19 cellular contexts compared by ENCODE assay signal in the genomic region with DNA sequence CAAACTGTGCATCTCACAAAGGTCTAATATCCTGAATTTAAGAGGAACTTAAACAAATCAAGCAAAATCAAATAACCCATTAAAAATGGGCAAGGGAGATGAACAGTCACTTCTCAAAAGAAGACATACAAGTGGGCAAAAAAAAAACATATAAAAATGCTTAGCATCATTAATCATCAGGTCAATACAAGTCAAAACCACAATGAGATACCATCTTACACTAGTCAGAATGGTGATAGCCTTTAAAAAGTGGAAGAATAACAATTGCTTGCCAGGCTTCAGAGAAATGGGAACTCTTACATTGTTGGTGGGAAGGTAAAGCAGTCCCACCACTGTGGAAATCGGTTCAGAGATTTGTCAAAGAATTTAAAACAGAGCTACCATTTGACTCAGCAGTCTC.
"Had no signal": no experiment of that assay in that cellular context is flagged by ENCODE, and none has a peak within 500 bp of the region (broad histone marks: within the 10 kb centered on the region; RNA-seq: fewer than 3 reads in every experiment).

No MANE protein-coding gene starts in this region.

- H3K4me3 Mint-ChIP-seq: activated CD4-positive, alpha-beta T cell treated with anti-CD3 and anti-CD28 coated beads, Interleukin-2, amount 10 ng/mL, durations not matched to agents 24 days and 14 days; activated naive CD8-positive, alpha-beta T cell treated with anti-CD3 and anti-CD28 coated beads for 36 hours; activated T-cell treated with anti-CD3 and anti-CD28 coated beads, Interleukin-2, amount 50 U/mL, for 72 hours; natural killer cell; stimulated activated naive B cell treated with anti-CD40 and anti-IgM and Interleukin-4, amounts not matched to agents 10 μg/mL and 1 μg/mL and 100 μg/mL, for 72 hours had no signal

- H3K9me3 ChIP-seq: neutrophil, tibial artery, uterus had no signal

- H3K4me3 ChIP-seq: tibial artery, uterus had no signal

- DNase-seq: activated CD4-positive, alpha-beta T cell treated with anti-CD3 and anti-CD28 coated beads, Interleukin-2, amount 10 ng/mL, durations not matched to agents 24 days and 14 days; activated CD4-positive, CD25-positive, alpha-beta regulatory T cell; activated CD8-positive, alpha-beta memory T cell treated with anti-CD3 and anti-CD28 coated beads, Interleukin-2, amount 50 U/mL, for 48 hours; activated gamma-delta T cell treated with Interleukin-2 at 50 U/mL for 16 hours; activated naive CD8-positive, alpha-beta T cell treated with anti-CD3 and anti-CD28 coated beads for 36 hours; activated T-cell treated with anti-CD3 and anti-CD28 coated beads, Interleukin-2, amount 50 U/mL, for 72 hours; amygdala; dermis blood vessel endothelial cell; hippocampal formation; kidney glomerular epithelial cell; mesendoderm; natural killer cell; retina; stimulated activated CD4-positive, alpha-beta T cell treated with anti-CD3 and anti-CD28 coated beads, Interleukin-2, amount 100 ng/mL, for 48 hours; stimulated activated naive B cell treated with anti-CD40 and anti-IgM and Interleukin-4, amounts not matched to agents 10 μg/mL and 1 μg/mL and 100 μg/mL, for 72 hours; tibial artery; uterus had no signal

- H3K36me3 Mint-ChIP-seq: activated naive CD8-positive, alpha-beta T cell treated with anti-CD3 and anti-CD28 coated beads for 36 hours; natural killer cell; stimulated activated naive B cell treated with anti-CD40 and anti-IgM and Interleukin-4, amounts not matched to agents 10 μg/mL and 1 μg/mL and 100 μg/mL, for 72 hours had no signal

- H3K27me3 Mint-ChIP-seq: activated CD4-positive, alpha-beta T cell treated with anti-CD3 and anti-CD28 coated beads, Interleukin-2, amount 10 ng/mL, durations not matched to agents 24 days and 14 days; activated naive CD8-positive, alpha-beta T cell treated with anti-CD3 and anti-CD28 coated beads for 36 hours; stimulated activated naive B cell treated with anti-CD40 and anti-IgM and Interleukin-4, amounts not matched to agents 10 μg/mL and 1 μg/mL and 100 μg/mL, for 72 hours had no signal

- H3K9ac ChIP-seq: parathyroid adenoma had no signal

- H3K79me2 ChIP-seq: parathyroid adenoma had no signal

- H3K36me3 ChIP-seq: neutrophil, tibial artery, uterus had no signal

- H3K27me3 ChIP-seq: neutrophil, tibial artery, uterus had no signal

- H3K27ac Mint-ChIP-seq: activated CD4-positive, alpha-beta T cell treated with anti-CD3 and anti-CD28 coated beads, Interleukin-2, amount 10 ng/mL, durations not matched to agents 24 days and 14 days; activated naive CD8-positive, alpha-beta T cell treated with anti-CD3 and anti-CD28 coated beads for 36 hours; activated T-cell treated with anti-CD3 and anti-CD28 coated beads, Interleukin-2, amount 50 U/mL, for 72 hours; natural killer cell; stimulated activated naive B cell treated with anti-CD40 and anti-IgM and Interleukin-4, amounts not matched to agents 10 μg/mL and 1 μg/mL and 100 μg/mL, for 72 hours had no signal

- ATAC-seq: activated T-cell treated with anti-CD3 and anti-CD28 coated beads, Interleukin-2, amount 50 U/mL, for 72 hours; natural killer cell; stimulated activated naive B cell treated with anti-CD40 and anti-IgM and Interleukin-4, amounts not matched to agents 10 μg/mL and 1 μg/mL and 100 μg/mL, for 72 hours had no signal

- H3K9me3 Mint-ChIP-seq: activated CD4-positive, alpha-beta T cell treated with anti-CD3 and anti-CD28 coated beads, Interleukin-2, amount 10 ng/mL, durations not matched to agents 24 days and 14 days had no signal

- H3K27ac ChIP-seq: neutrophil, parathyroid adenoma, tibial artery, uterus had no signal

- H3K4me1 Mint-ChIP-seq: activated CD4-positive, alpha-beta T cell treated with anti-CD3 and anti-CD28 coated beads, Interleukin-2, amount 10 ng/mL, durations not matched to agents 24 days and 14 days; activated naive CD8-positive, alpha-beta T cell treated with anti-CD3 and anti-CD28 coated beads for 36 hours; natural killer cell; stimulated activated naive B cell treated with anti-CD40 and anti-IgM and Interleukin-4, amounts not matched to agents 10 μg/mL and 1 μg/mL and 100 μg/mL, for 72 hours had no signal

- H2AFZ ChIP-seq: parathyroid adenoma had no signal

- H3K4me1 ChIP-seq: parathyroid adenoma, tibial artery, uterus had no signal
